In the genomic region with DNA sequence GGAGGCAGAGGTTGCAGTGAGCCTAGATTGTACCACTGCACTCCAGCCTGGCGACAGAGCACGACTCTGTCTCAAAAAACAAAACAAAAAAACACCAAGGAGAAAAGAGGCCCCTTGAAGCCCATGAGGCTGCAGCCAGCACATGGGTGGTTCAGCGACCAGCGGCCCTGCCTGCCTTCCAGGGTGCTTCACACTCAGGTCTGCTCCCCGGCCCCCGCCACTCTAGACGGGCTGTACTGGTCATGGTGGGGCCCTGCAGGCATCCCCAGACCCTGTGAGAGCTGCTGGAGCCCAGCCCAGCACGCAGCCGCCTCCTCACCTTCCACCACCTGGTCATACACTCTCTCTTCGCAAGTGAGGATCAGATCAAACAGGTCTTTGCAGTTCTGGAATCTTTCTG, we compare ENCODE assay signal across 15 cellular contexts. TPM values are rescaled to one million over a fixed set of nuclear protein-coding genes. Genes with fewer than 3 reads are reported as not detected.
DNase-seq lines count a peak whose midpoint lies in the region; ATAC-seq and TF ChIP-seq lines count a peak whose summit lies in the region.
"Had no signal": no experiment of that assay in that cellular context is flagged by ENCODE, and none has a peak within 500 bp of the region (broad histone marks: within the 10 kb centered on the region; RNA-seq: fewer than 3 reads in every experiment).

No MANE protein-coding gene starts in this region.

- WGBS in heart right ventricle, 2 donors: 88 to 93% methylated on average over 9 to 10 of the region's 10 CpGs

- H3K27ac ChIP-seq in heart right ventricle: peak overlapping the region in 7 of 10 donors; percentile 50 to 74 (median 59)
- H3K27ac ChIP-seq: C4-2B, HL-60 had no signal

- POLR2A ChIA-PET in WTC11 (lab: Charles Lee): no interaction called here

- TF ChIP-seq CTCF in heart right ventricle (IDR thresholded peaks at IDR 0.05): no peak
- no peak for TF ChIP-seq CTCF in WTC11 (IDR thresholded peaks at IDR 0.05)
- TF ChIP-seq CTCF in neural crest cell (conservative IDR thresholded peaks at IDR 0.05): no peak

- CTCF ChIA-PET in WTC11 (lab: Charles Lee): no interaction called here

- peaks cover 0 to 62% (median 4%) of the 10 kb centered on the region in 9 donors for H3K36me3 ChIP-seq in heart right ventricle

- no peaks in the 10 kb centered on the region for H3K9me3 Mint-ChIP-seq in WTC11
- H3K9me3 Mint-ChIP-seq in neural crest cell: no peaks in the 10 kb centered on the region
- H3K9me3 Mint-ChIP-seq: CD4-positive, alpha-beta memory T cell; HFFc6 had no signal

- H3K4me1 Mint-ChIP-seq in WTC11 (no peaks in the 10 kb centered on the region), neural crest cell (peaks cover 6% of the 10 kb centered on the region)

- H3K36me3 Mint-ChIP-seq in WTC11: peaks cover 10% of the 10 kb centered on the region
- peaks cover 5% of the 10 kb centered on the region for H3K36me3 Mint-ChIP-seq in neural crest cell (ENCODE audit: low read depth)

- H3K4me1 ChIP-seq in heart right ventricle: peaks cover 3 to 37% (median 20%) of the 10 kb centered on the region in 9 donors

- H3K27ac Mint-ChIP-seq in WTC11 (0 out of 2 replicates have a peak overlapping the region, but pooled peaks have one; percentile 32), neural crest cell (ENCODE audit: unreplicated experiment) (no peak overlapping the region)
- H3K27ac Mint-ChIP-seq: B cell had no signal

- no peak overlapping the region for H3K4me3 ChIP-seq in heart right ventricle

- intact Hi-C loops in heart right ventricle (cut with DNase I) (no loop called here), left cardiac atrium (cut with DNase I) (no loop called here)

- no peaks in the 10 kb centered on the region for H3K9me3 ChIP-seq in heart right ventricle

- H3K4me3 Mint-ChIP-seq in WTC11 (no peak overlapping the region), neural crest cell (peak overlapping the region; percentile 47)
- H3K4me3 Mint-ChIP-seq: B cell; CD4-positive, alpha-beta memory T cell; HFFc6 had no signal

- DNase-seq in heart right ventricle (no peak), left cardiac atrium (no peak), WTC11 (ENCODE audit: low spot score) (no peak), neural crest cell (ENCODE audit: low read depth, low spot score) (no peak), RKO (ENCODE audit: low spot score) (no peak), SHP77 treated with DMSO at 0.1 percent for 48 hours (lab: John Stamatoyannopoulos, UW) (no peak)
- DNase-seq: CD4-positive, alpha-beta memory T cell; DMS79; HCEC 1CT; HFFc6 had no signal

- ATAC-seq in heart right ventricle (no peak), left cardiac atrium (no peak), WTC11 (no peak), GM21529 (IDR thresholded peaks at IDR 0.05; ENCODE audit: unreplicated experiment) (no peak)

- H3K27me3 Mint-ChIP-seq in WTC11 (ENCODE audit: low read depth) (no peaks in the 10 kb centered on the region), neural crest cell (ENCODE audit: low read depth) (peaks cover 4% of the 10 kb centered on the region)
- H3K27me3 Mint-ChIP-seq: B cell; CD4-positive, alpha-beta memory T cell had no signal

- H3K27me3 ChIP-seq in heart right ventricle: peaks cover 0 to 11% (median 0%) of the 10 kb centered on the region in 7 donors

TF ChIP-seq in WTC11, 78 proteins besides CTCF, POLR2A, EP300 and RAD21:
- TF ChIP-seq SMAD4 (CRISPR knock-in tag; IDR thresholded peaks at IDR 0.05) (no peak), MYBL2 (CRISPR knock-in tag; IDR thresholded peaks at IDR 0.05) (no peak), PRRX2 (CRISPR knock-in tag; IDR thresholded peaks at IDR 0.05) (no peak), STAT6 (CRISPR knock-in tag; conservative IDR thresholded peaks at IDR 0.05; ENCODE audit: low read depth) (no peak)

RNA-seq across cellular contexts. Expression of gene TMEM240, which starts 4.1 kb away (rescaled TPM):
- total RNA-seq in heart right ventricle (1 to 10 TPM; 3.2 to 6.2 (median 3.7) TPM), left cardiac atrium (1 to 10 TPM; 4.6 to 5.4 TPM), WTC11 (2021) (6.6 to 8.8 TPM (median 8.0 TPM) in 3 replicates), neural crest cell (13.4 and 16.9 TPM in 2 replicates)
- polyA plus RNA-seq in heart right ventricle: 10 to 100 TPM in 1 of 2 donors, 1 to 10 TPM in 1; 3.5 to 12.1 TPM
- total RNA-seq: H4 had no signal
- polyA plus RNA-seq: CD4-positive, alpha-beta memory T cell had no signal

RNA-seq across cellular contexts. Expression of gene SSU72, which starts 30.1 kb away (rescaled TPM):
- total RNA-seq in heart right ventricle (100 to 1,000 TPM in 4 of 10 donors, 10 to 100 TPM in 6; 73.8 to 138 (median 77.9) TPM), left cardiac atrium (100 to 1,000 TPM; 107 to 118 TPM), WTC11 (2021) (150 to 158 TPM (median 150 TPM) in 3 replicates), neural crest cell (132 and 134 TPM in 2 replicates)
- 100 to 1,000 TPM in 1 of 2 donors, 10 to 100 TPM in 1; 96.3 to 122 TPM for polyA plus RNA-seq in heart right ventricle

RNA-seq across cellular contexts. Expression of gene ATAD3A, which starts 32.6 kb away (rescaled TPM):
- total RNA-seq in heart right ventricle (10 to 100 TPM; 13.2 to 27.9 (median 15.6) TPM), left cardiac atrium (10 to 100 TPM; 14.1 to 24.3 TPM), WTC11 (2021) (56.1 to 71.2 TPM (median 58.7 TPM) in 3 replicates), neural crest cell (54.4 and 58.0 TPM in 2 replicates)
- polyA plus RNA-seq in heart right ventricle: 10 to 100 TPM; 24.7 to 39.4 TPM

RNA-seq across cellular contexts. Expression of gene FNDC10, which starts 55.4 kb away (rescaled TPM):
- total RNA-seq in heart right ventricle: 1 to 10 TPM in 8 of 10 donors, under 1 TPM in 2; 0.66 to 5.9 (median 2.3) TPM
- polyA plus RNA-seq in heart right ventricle: 1 to 10 TPM; 1.1 to 3.8 TPM
- total RNA-seq in left cardiac atrium: 1 to 10 TPM; 1.3 to 2.5 TPM
- total RNA-seq in WTC11 (2021): 30.4 to 37.5 TPM (median 34.9 TPM) in 3 replicates
- 14.3 and 14.5 TPM in 2 replicates for total RNA-seq in neural crest cell
